ENCODE assay signal across 24 cellular contexts in the genomic region with DNA sequence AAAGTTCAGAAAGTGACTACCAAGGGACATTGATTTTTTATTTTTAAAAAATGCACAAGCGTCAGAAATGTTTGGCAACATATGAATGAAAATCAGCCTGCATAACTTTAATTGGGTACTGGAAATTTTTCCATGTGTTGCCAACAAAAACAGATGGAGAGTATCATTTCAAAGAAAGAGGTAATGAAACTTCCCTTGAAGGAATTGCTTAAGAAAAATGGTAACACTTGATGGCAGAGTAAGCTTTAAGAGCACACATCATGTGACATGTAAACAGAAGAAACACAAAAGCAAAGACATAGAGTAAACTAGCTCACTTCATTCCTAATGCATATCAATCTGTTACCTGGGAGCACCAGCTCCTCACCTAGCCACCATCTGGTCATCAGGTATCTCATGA. TPM values are rescaled to one million over a fixed set of nuclear protein-coding genes. Genes with fewer than 3 reads are reported as not detected.
"Had no signal": no experiment of that assay in that cellular context is flagged by ENCODE, and none has a peak within 500 bp of the region (broad histone marks: within the 10 kb centered on the region; RNA-seq: fewer than 3 reads in every experiment).

No MANE protein-coding gene starts in this region.

- H3K27ac ChIP-seq: body of pancreas, hepatocyte, neural progenitor cell, ovary, stomach, testis, upper lobe of right lung had no signal

- H3K9ac ChIP-seq: neural progenitor cell had no signal

- H3K27me3 ChIP-seq: body of pancreas, hepatocyte, neural progenitor cell, ovary, sigmoid colon, stomach, testis, upper lobe of right lung had no signal

- H3K4me3 ChIP-seq: body of pancreas, hepatocyte, neural progenitor cell, ovary, sigmoid colon, stomach, testis, upper lobe of right lung had no signal

- ATAC-seq: activated CD8-positive, alpha-beta T cell treated with anti-CD3 and anti-CD28 coated beads, Interleukin-2, amount 10 ng/mL, durations not matched to agents 7 days and 5 days; body of pancreas; upper lobe of right lung; WTC11 had no signal

- DNase-seq: activated CD4-positive, alpha-beta T cell treated with anti-CD3 and anti-CD28 coated beads for 48 hours; activated CD8-positive, alpha-beta memory T cell treated with anti-CD3 and anti-CD28 coated beads, Interleukin-2, amount 50 U/mL, for 4 hours; activated CD8-positive, alpha-beta T cell treated with anti-CD3 and anti-CD28 coated beads, Interleukin-2, amount 10 ng/mL, durations not matched to agents 7 days and 5 days; activated effector memory CD4-positive, alpha-beta T cell treated with anti-CD3 and anti-CD28 coated beads, Interleukin-2, amount 50 U/mL, for 16 hours; activated T-cell treated with anti-CD3 and anti-CD28 coated beads, Interleukin-2, amount 50 U/mL, for 48 hours; amniotic stem cell; body of pancreas; effector memory CD4-positive, alpha-beta T cell; islet precursor cell; midbrain; naive B cell; ovary; sigmoid colon; stimulated activated CD4-positive, alpha-beta T cell treated with anti-CD3 and anti-CD28 coated beads, Interleukin-12 subunit alpha, Interleukin-12 subunit beta, amount 100 ng/mL, for 4 hours; stimulated activated CD4-positive, alpha-beta T cell treated with anti-CD3 and anti-CD28 coated beads, Interleukin-2, amount 100 ng/mL, for 24 hours; stomach; T-helper 2 cell; testis; upper lobe of right lung had no signal

- H3K9me3 ChIP-seq: body of pancreas, ovary, sigmoid colon, stomach, testis, upper lobe of right lung had no signal

- H3K36me3 ChIP-seq: neural progenitor cell, ovary, sigmoid colon, stomach, upper lobe of right lung had no signal

- H3K4me1 ChIP-seq: body of pancreas, sigmoid colon, stomach, testis, upper lobe of right lung had no signal

RNA-seq across cellular contexts. Expression of gene OR2K2, which starts 47.1 kb away (rescaled TPM):
- total RNA-seq: activated CD8-positive, alpha-beta T cell treated with anti-CD3 and anti-CD28 coated beads, Interleukin-2, amount 10 ng/mL, durations not matched to agents 7 days and 5 days; body of pancreas; hepatocyte; lung microvascular endothelial cell; ovary; pulmonary artery endothelial cell; sigmoid colon; stomach; upper lobe of right lung; WTC11 had no signal
